18 cellular contexts compared by ENCODE assay signal in the genomic region with DNA sequence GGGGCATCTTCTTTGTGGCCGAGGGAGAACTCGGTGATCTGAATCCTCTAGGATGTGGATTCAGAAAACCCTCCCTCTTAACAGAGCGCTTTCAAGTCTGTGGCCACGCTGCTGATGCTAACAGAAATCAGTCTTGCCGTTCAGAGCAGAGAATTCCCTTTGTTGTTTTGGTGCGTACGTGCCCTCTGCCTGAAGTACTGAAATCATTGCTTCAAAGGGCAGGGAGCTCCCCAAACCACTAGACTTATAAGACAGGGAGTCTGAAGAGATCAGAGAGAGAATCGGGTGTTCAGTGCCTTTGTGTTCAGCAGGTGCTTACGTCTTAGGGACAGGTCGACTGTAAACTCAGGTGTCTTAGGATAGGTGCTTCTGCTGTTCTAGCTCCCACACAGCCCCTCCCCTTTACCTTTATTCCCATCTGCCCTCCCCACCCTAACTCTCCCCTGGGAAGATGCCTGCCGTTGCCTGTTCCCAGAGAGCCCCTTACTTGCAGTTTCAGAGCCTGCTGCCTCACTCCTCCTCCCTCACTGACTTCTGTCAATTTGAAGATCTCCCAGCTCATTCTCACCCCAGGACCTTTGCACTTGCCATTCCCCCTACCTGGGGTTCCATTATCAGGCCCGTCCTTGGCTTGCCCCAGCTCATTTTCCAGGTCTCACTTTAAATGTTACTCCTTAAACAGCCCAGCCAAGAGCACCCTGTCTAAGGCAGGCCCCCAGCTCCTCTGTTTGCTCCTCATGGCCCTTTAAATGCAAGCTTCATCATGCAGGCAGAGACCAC.
"Had no signal": no experiment of that assay in that cellular context is flagged by ENCODE, and none has a peak within 500 bp of the region (broad histone marks: within the 10 kb centered on the region; RNA-seq: fewer than 3 reads in every experiment).

No MANE protein-coding gene starts in this region.

- H3K4me3 ChIP-seq: colonic mucosa, hepatocyte, spleen, thoracic aorta, transverse colon had no signal

- H3K4me1 ChIP-seq: colonic mucosa, foreskin keratinocyte, spleen had no signal

- H3K27ac Mint-ChIP-seq: naive thymus-derived CD4-positive, alpha-beta T cell; stimulated activated memory B cell treated with anti-CD40 and anti-IgM and Interleukin-4, amounts not matched to agents 10 μg/mL and 1 μg/mL and 100 μg/mL, for 72 hours; stimulated activated naive CD8-positive, alpha-beta T cell treated with anti-CD3 and anti-CD28 coated beads, Interleukin-15, amount 100 ng/mL, for 72 hours had no signal

- ATAC-seq: foreskin keratinocyte; naive thymus-derived CD4-positive, alpha-beta T cell; sciatic nerve; stimulated activated memory B cell treated with anti-CD40 and anti-IgM and Interleukin-4, amounts not matched to agents 10 μg/mL and 1 μg/mL and 100 μg/mL, for 72 hours; stimulated activated naive CD8-positive, alpha-beta T cell treated with anti-CD3 and anti-CD28 coated beads, Interleukin-15, amount 100 ng/mL, for 72 hours had no signal

- H3K27ac ChIP-seq: colonic mucosa, foreskin keratinocyte, hepatocyte, neutrophil, spleen, thoracic aorta, transverse colon had no signal

- DNase-seq: colonic mucosa; dermis blood vessel endothelial cell; erythroblast; foreskin keratinocyte; kidney glomerular epithelial cell; posterior cingulate gyrus; spleen; stimulated activated CD4-positive, alpha-beta T cell treated with anti-CD3 and anti-CD28 coated beads, Interleukin-15, amount 100 ng/mL, for 24 hours; stimulated activated CD4-positive, alpha-beta T cell treated with anti-CD3 and anti-CD28 coated beads, Interleukin-1b, Interleukin-23, amount 100 ng/mL, for 48 hours; stimulated activated CD4-positive, alpha-beta T cell treated with anti-CD3 and anti-CD28 coated beads, Interleukin-4, amount 100 ng/mL, for 24 hours; stimulated activated naive CD8-positive, alpha-beta T cell treated with anti-CD3 and anti-CD28 coated beads, Interleukin-15, amount 100 ng/mL, for 72 hours; transverse colon had no signal

- H3K27me3 ChIP-seq: colonic mucosa, hepatocyte had no signal

- H3K36me3 ChIP-seq: colonic mucosa, neutrophil, spleen, thoracic aorta, transverse colon had no signal

- H3K4me1 Mint-ChIP-seq: naive thymus-derived CD4-positive, alpha-beta T cell; stimulated activated naive CD8-positive, alpha-beta T cell treated with anti-CD3 and anti-CD28 coated beads, Interleukin-15, amount 100 ng/mL, for 72 hours had no signal

- H3K9me3 ChIP-seq: colonic mucosa, neutrophil, spleen, thoracic aorta, transverse colon had no signal

- H3K36me3 Mint-ChIP-seq: stimulated activated memory B cell treated with anti-CD40 and anti-IgM and Interleukin-4, amounts not matched to agents 10 μg/mL and 1 μg/mL and 100 μg/mL, for 72 hours had no signal

- H3K9me3 Mint-ChIP-seq: naive thymus-derived CD4-positive, alpha-beta T cell; stimulated activated memory B cell treated with anti-CD40 and anti-IgM and Interleukin-4, amounts not matched to agents 10 μg/mL and 1 μg/mL and 100 μg/mL, for 72 hours; stimulated activated naive CD8-positive, alpha-beta T cell treated with anti-CD3 and anti-CD28 coated beads, Interleukin-15, amount 100 ng/mL, for 72 hours had no signal

- H3K4me3 Mint-ChIP-seq: naive thymus-derived CD4-positive, alpha-beta T cell; stimulated activated memory B cell treated with anti-CD40 and anti-IgM and Interleukin-4, amounts not matched to agents 10 μg/mL and 1 μg/mL and 100 μg/mL, for 72 hours; stimulated activated naive CD8-positive, alpha-beta T cell treated with anti-CD3 and anti-CD28 coated beads, Interleukin-15, amount 100 ng/mL, for 72 hours had no signal
